Comparison of ENCODE assay signal across 9 cellular contexts in genomic region chr7:47783456-47784240, GRCh38.
DNase-seq lines count a peak whose midpoint lies in the region; ATAC-seq, FAIRE-seq and TF ChIP-seq lines count a peak whose summit lies in the region.
"Had no signal": no experiment of that assay in that cellular context is flagged by ENCODE, and none has a peak within 500 bp of the region (broad histone marks: within the 10 kb centered on the region; RNA-seq: fewer than 3 reads in every experiment).

No MANE protein-coding gene starts in this region.

- TF ChIP-seq CTCF in coronary artery (IDR thresholded peaks at IDR 0.05) (no peak), MM.1S (IDR thresholded peaks at IDR 0.05; ENCODE audit: low read length) (no peak)
- no peak for TF ChIP-seq CTCF in CD8-positive, alpha-beta T cell (IDR thresholded peaks at IDR 0.05)

- H2AFZ ChIP-seq in MM.1S (ENCODE audit: low read length), result no peak overlapping the region

- no peaks in the 10 kb centered on the region for H3K4me1 Mint-ChIP-seq in CD8-positive, alpha-beta T cell (ENCODE audit: low read depth)

- no peaks in the 10 kb centered on the region for H3K79me2 ChIP-seq in MM.1S (ENCODE audit: low read length)

- no peak overlapping the region for H3K4me2 ChIP-seq in MM.1S (ENCODE audit: low read depth, low read length)

- H3K9ac ChIP-seq in MM.1S (ENCODE audit: low read length), result no peak overlapping the region

- no peaks in the 10 kb centered on the region for H3F3A ChIP-seq in MM.1S (ENCODE audit: insufficient read depth, low read length)

- no peaks in the 10 kb centered on the region for H4K20me1 ChIP-seq in MM.1S (ENCODE audit: insufficient read depth, low read length)

- H3K27ac Mint-ChIP-seq in CD8-positive, alpha-beta T cell, result no peak overlapping the region
- H3K27ac Mint-ChIP-seq: WTC11 had no signal

- DNase-seq in LHCN-M2 (ENCODE audit: low read depth) (peak; percentile 98), coronary artery (ENCODE audit: low spot score) (no peak), lung microvascular endothelial cell (ENCODE audit: low read depth in 2 of 2) (peak; percentile 93 to 95), urothelium cell line (ENCODE audit: low spot score) (peak; percentile 66), MM.1S (no peak), NCI-H1105 (lab: John Stamatoyannopoulos, UW) (no peak)
- no peak for DNase-seq in CD8-positive, alpha-beta T cell
- DNase-seq: effector CD8-positive, alpha-beta T cell had no signal

- no peaks in the 10 kb centered on the region for H3K27me3 Mint-ChIP-seq in CD8-positive, alpha-beta T cell (ENCODE audit: low read depth)

- no peaks in the 10 kb centered on the region for H3K4me1 ChIP-seq in MM.1S (ENCODE audit: low read length)
- H3K4me1 ChIP-seq in CD8-positive, alpha-beta T cell (ENCODE audit: insufficient read depth, low read length), result no peaks in the 10 kb centered on the region

- H3K4me3 Mint-ChIP-seq in CD8-positive, alpha-beta T cell, result no peak overlapping the region
- H3K4me3 Mint-ChIP-seq: WTC11 had no signal

- CTCF ChIA-PET in CD8-positive, alpha-beta T cell (lab: Charles Lee), result no interaction called here

- no peaks in the 10 kb centered on the region for H3K36me3 ChIP-seq in MM.1S (replicated peaks; ENCODE audit: insufficient read depth, low read length)
- H3K36me3 ChIP-seq in CD8-positive, alpha-beta T cell (ENCODE audit: insufficient read depth, low read length), result no peaks in the 10 kb centered on the region

- FAIRE-seq in urothelium cell line (lab: Jason Lieb, UNC), result no peak

- no peaks in the 10 kb centered on the region for H3K9me3 ChIP-seq in MM.1S (replicated peaks; ENCODE audit: insufficient read depth, low read length)
- H3K9me3 ChIP-seq in CD8-positive, alpha-beta T cell (ENCODE audit: low read length), result no peaks in the 10 kb centered on the region

- no peaks in the 10 kb centered on the region for H3K27me3 ChIP-seq in MM.1S (replicated peaks; ENCODE audit: insufficient read depth, low read length)
- no peaks in the 10 kb centered on the region for H3K27me3 ChIP-seq in CD8-positive, alpha-beta T cell (ENCODE audit: insufficient read depth, low read length)

- no peak for ATAC-seq in CD8-positive, alpha-beta T cell
- ATAC-seq: WTC11 had no signal

- H3K9me2 ChIP-seq in MM.1S (replicated peaks; ENCODE audit: insufficient read depth, low read length), result no peaks in the 10 kb centered on the region

- POLR2A ChIA-PET in CD8-positive, alpha-beta T cell (lab: Charles Lee), result no interaction called here

- H3K9me3 Mint-ChIP-seq in CD8-positive, alpha-beta T cell, result no peaks in the 10 kb centered on the region

- intact Hi-C loops in CD8-positive, alpha-beta T cell (cut with DNase I, micrococcal nuclease), result no loop called here

- H3K4me3 ChIP-seq in coronary artery, result no peak overlapping the region
- no peak overlapping the region for H3K4me3 ChIP-seq in MM.1S (ENCODE audit: low read length)
- H3K4me3 ChIP-seq in CD8-positive, alpha-beta T cell (ENCODE audit: low read depth, low read length), result no peak overlapping the region

- no peaks in the 10 kb centered on the region for H3K36me3 Mint-ChIP-seq in CD8-positive, alpha-beta T cell

- peak overlapping the region; percentile 68 to 83 for H3K27ac ChIP-seq in coronary artery
- H3K27ac ChIP-seq in MM.1S (ENCODE audit: low read length), result no peak overlapping the region
- H3K27ac ChIP-seq in CD8-positive, alpha-beta T cell (ENCODE audit: low read depth, low read length), result no peak overlapping the region

Comparison
In these comparisons a context has a peak if more than half of its experiments do, and no peak if none do; other contexts are left out.
1. DNase-seq: peak in LHCN-M2 (single experiment), lung microvascular endothelial cell (2 of 2) and urothelium cell line (single experiment); none in coronary artery (single experiment), MM.1S (single experiment), CD8-positive, alpha-beta T cell (0 of 7) and NCI-H1105 (single experiment).
2. H3K27ac ChIP-seq: peak in coronary artery (2 of 2); none in MM.1S (single experiment) and CD8-positive, alpha-beta T cell (single experiment).